18 cellular contexts compared by ENCODE assay signal in genomic region chr15:42405876-42406482, GRCh38. TPM values are rescaled to one million over a fixed set of nuclear protein-coding genes. Genes with fewer than 3 reads are reported as not detected.
DNase-seq lines count a peak whose midpoint lies in the region; ATAC-seq and TF ChIP-seq lines count a peak whose summit lies in the region.
"Had no signal": no experiment of that assay in that cellular context is flagged by ENCODE, and none has a peak within 500 bp of the region (broad histone marks: within the 10 kb centered on the region; RNA-seq: fewer than 3 reads in every experiment).

No MANE protein-coding gene starts in this region.

- H3K4me2 ChIP-seq in mammary epithelial cell (ENCODE audit: insufficient read depth, low read depth, low read length), result no peak overlapping the region
- H3K4me2 ChIP-seq in MM.1S (ENCODE audit: low read depth, low read length), result no peak overlapping the region

- dilution Hi-C loops in mammary epithelial cell (cut with HindIII; ENCODE audit: low sequenced_read_pairs), result loop anchor here (5.0 kb wide), 1 partner anchor 39 kb away; no protein-coding TSS in a partner anchor

- no peaks in the 10 kb centered on the region for H4K20me1 ChIP-seq in mammary epithelial cell (ENCODE audit: insufficient read depth, low read length)
- H4K20me1 ChIP-seq in MM.1S (ENCODE audit: insufficient read depth, low read length), result no peaks in the 10 kb centered on the region

- no peaks in the 10 kb centered on the region for H3K9me3 ChIP-seq in mammary epithelial cell (replicated peaks; ENCODE audit: insufficient read depth, low read length)
- H3K9me3 ChIP-seq in breast epithelium, result no peaks in the 10 kb centered on the region
- no peaks in the 10 kb centered on the region for H3K9me3 ChIP-seq in thoracic aorta
- no peaks in the 10 kb centered on the region for H3K9me3 ChIP-seq in HAP-1
- no peaks in the 10 kb centered on the region for H3K9me3 ChIP-seq in MM.1S (replicated peaks; ENCODE audit: insufficient read depth, low read length)

- no peak overlapping the region for H3K4me3 ChIP-seq in mammary epithelial cell (replicated peaks in 1 of 3; ENCODE audit: insufficient read depth in 1 of 3, low read depth in 2 of 3, low read length in 3 of 3)
- no peak overlapping the region for H3K4me3 ChIP-seq in breast epithelium
- H3K4me3 ChIP-seq in thoracic aorta, result no peak overlapping the region
- no peak overlapping the region for H3K4me3 ChIP-seq in HAP-1
- no peak overlapping the region for H3K4me3 ChIP-seq in MM.1S (ENCODE audit: low read length)

- H3F3A ChIP-seq in MM.1S (ENCODE audit: insufficient read depth, low read length), result no peaks in the 10 kb centered on the region

- TF ChIP-seq CTCF in mammary epithelial cell (conservative IDR thresholded peaks at IDR 0.05 in 1 of 2, IDR thresholded peaks at IDR 0.05 in 1 of 2; ENCODE audit: extremely low read depth in 1 of 2, insufficient read depth in 1 of 2, low read depth in 1 of 2, low read length in 2 of 2) (no peak), breast epithelium (IDR thresholded peaks at IDR 0.05) (no peak), thoracic aorta (IDR thresholded peaks at IDR 0.05) (no peak), MM.1S (IDR thresholded peaks at IDR 0.05; ENCODE audit: low read length) (no peak)

- 24% methylated on average over 5 of the region's 5 CpGs for WGBS in mammary epithelial cell (ENCODE audit: low coverage, missing lambda C conversion rate)

- BruUV-seq in mammary epithelial cell (replicated peaks; lab: Mats Ljungman, UMichigan), result no TSS peak

- no peak overlapping the region for H3K27ac ChIP-seq in mammary epithelial cell (ENCODE audit: insufficient read depth, low read depth, low read length)
- no peak overlapping the region for H3K27ac ChIP-seq in breast epithelium
- H3K27ac ChIP-seq in thoracic aorta, result no peak overlapping the region
- H3K27ac ChIP-seq in MM.1S (ENCODE audit: low read length), result no peak overlapping the region
- H3K27ac ChIP-seq: RWPE1 had no signal

- intact Hi-C loops in mammary epithelial cell (cut with micrococcal nuclease), result no loop called here
- intact Hi-C loops in breast epithelium (cut with DNase I; ENCODE audit: low total_unique reads), result no loop called here

- H3K4me1 ChIP-seq in mammary epithelial cell (ENCODE audit: insufficient read depth, low read length) (peaks cover 3% of the 10 kb centered on the region), breast epithelium (no peaks in the 10 kb centered on the region), thoracic aorta (ENCODE audit: control insufficient read depth in 1 of 2, low read depth in 2 of 2) (peaks cover 0 to 12% of the 10 kb centered on the region in 2 donors), HAP-1 (no peaks in the 10 kb centered on the region), MM.1S (ENCODE audit: low read length) (no peaks in the 10 kb centered on the region)

- H3K36me3 ChIP-seq in mammary epithelial cell (ENCODE audit: insufficient read depth, low read length) (no peaks in the 10 kb centered on the region), breast epithelium (no peaks in the 10 kb centered on the region), thoracic aorta (peaks cover 12% of the 10 kb centered on the region), HAP-1 (replicated peaks) (no peaks in the 10 kb centered on the region), MM.1S (replicated peaks; ENCODE audit: insufficient read depth, low read length) (no peaks in the 10 kb centered on the region)

- TF ChIP-seq POLR2A in breast epithelium (IDR thresholded peaks at IDR 0.05), result no peak

- CTCF ChIA-PET in mammary epithelial cell (lab: Charles Lee; ENCODE audit: low non-redundant PET), result no interaction called here

- ATAC-seq in thoracic aorta (ENCODE audit: insufficient number of reproducible peaks, low FRiP score, low read depth), result peak; percentile 24

- DNase-seq in mammary epithelial cell (peak; percentile 8), breast epithelium (ENCODE audit: low spot score in 2 of 2) (no peak), globus pallidus (ENCODE audit: low spot score) (peak; percentile 57), mesenteric fat pad (ENCODE audit: low spot score) (peak; percentile 49), thoracic aorta (ENCODE audit: low spot score) (no peak), HAP-1 (ENCODE audit: low spot score in 2 of 2) (no peak), MM.1S (no peak), middle frontal gyrus (ENCODE audit: extremely low spot score, low spot score) (no peak)
- DNase-seq: 8988T, COR-L47, DMS153, H7, NCI-H1436 treated with DMSO at 0.1 percent for 48 hours, NCI-H2107, NCI-H226, NCI-H526 treated with DMSO at 0.1 percent for 48 hours, OCI-M1 had no signal

- H3K9me2 ChIP-seq in MM.1S (replicated peaks; ENCODE audit: insufficient read depth, low read length), result no peaks in the 10 kb centered on the region

- in situ Hi-C loops in mammary epithelial cell (cut with MboI; ENCODE audit: low sequenced_read_pairs in 2 of 2) (no loop called here), HAP-1 (cut with MboI; ENCODE audit: low sequenced_read_pairs) (no loop called here)

- H3K27me3 ChIP-seq in mammary epithelial cell (ENCODE audit: insufficient read depth, low read length), result no peaks in the 10 kb centered on the region
- no peaks in the 10 kb centered on the region for H3K27me3 ChIP-seq in breast epithelium
- H3K27me3 ChIP-seq in thoracic aorta (replicated peaks; ENCODE audit: insufficient read depth), result no peaks in the 10 kb centered on the region
- no peaks in the 10 kb centered on the region for H3K27me3 ChIP-seq in HAP-1 (ENCODE audit: low read depth)
- H3K27me3 ChIP-seq in MM.1S (replicated peaks; ENCODE audit: insufficient read depth, low read length), result no peaks in the 10 kb centered on the region

- H2AFZ ChIP-seq in mammary epithelial cell (ENCODE audit: low read depth, low read length) (no peak overlapping the region), MM.1S (ENCODE audit: low read length) (no peak overlapping the region)

- H3K79me2 ChIP-seq in mammary epithelial cell (ENCODE audit: insufficient read depth, low read length), result no peaks in the 10 kb centered on the region
- H3K79me2 ChIP-seq in MM.1S (ENCODE audit: low read length), result no peaks in the 10 kb centered on the region

- no peak overlapping the region for H3K9ac ChIP-seq in mammary epithelial cell (ENCODE audit: insufficient read depth, low read length)
- H3K9ac ChIP-seq in MM.1S (ENCODE audit: low read length), result no peak overlapping the region

RNA-seq across cellular contexts. Expression of gene CAPN3, which starts 46.7 kb away (rescaled TPM):
- total RNA-seq in mammary epithelial cell (10 to 100 TPM in 1 of 2 donors, 1 to 10 TPM in 1; 2.8 to 12.7 TPM), breast epithelium (10 to 100 TPM; 12.5 to 27.1 (median 15.4) TPM), mesenteric fat pad (6.7 TPM), thoracic aorta (10 to 100 TPM; 19.8 to 37.0 TPM)
- 3.6 TPM for polyA plus RNA-seq in mammary epithelial cell
- polyA minus RNA-seq in mammary epithelial cell, result 1.1 TPM
- total RNA-seq: H7 had no signal

Comparison
In these comparisons a context has a peak if more than half of its experiments do, and no peak if none do; other contexts are left out.
1. DNase-seq: peak in mammary epithelial cell (single experiment), globus pallidus (single experiment) and mesenteric fat pad (single experiment); none in breast epithelium (0 of 2), thoracic aorta (single experiment), HAP-1 (0 of 2), MM.1S (single experiment) and middle frontal gyrus (single experiment).